In the genomic region with DNA sequence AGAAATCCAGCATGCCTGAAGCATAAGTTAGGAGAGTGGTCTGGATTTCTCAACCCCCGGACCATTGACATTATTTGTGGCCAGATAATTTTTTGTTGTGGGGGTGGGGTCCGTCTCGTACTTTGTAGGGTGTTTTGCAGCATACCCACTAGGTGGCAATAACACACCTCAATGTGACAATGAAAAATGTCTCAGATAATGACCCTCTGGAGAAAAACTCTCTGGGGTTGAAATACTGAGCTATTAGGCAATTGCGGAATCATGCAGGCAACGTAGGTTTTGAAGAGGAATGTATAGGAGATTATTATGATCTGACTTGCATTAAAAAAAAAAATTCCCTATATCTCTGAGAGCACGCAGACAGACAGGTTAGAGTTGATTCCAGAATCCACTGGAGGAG, we compare ENCODE assay signal across 8 cellular contexts. TPM values are rescaled to one million over a fixed set of nuclear protein-coding genes. Genes with fewer than 3 reads are reported as not detected.
DNase-seq lines count a peak whose midpoint lies in the region; ATAC-seq and TF ChIP-seq lines count a peak whose summit lies in the region.

No MANE protein-coding gene starts in this region.

- CTCF ChIA-PET in Caco-2 (lab: Charles Lee): interaction anchor here (0.6 to 3.2 kb wide), 10 partner anchors 21 to 1114 kb away, joined by 3 to 18 read pairs (median 5); a partner anchor contains a TSS

- H3K4me2 ChIP-seq in KMS-11: no peak overlapping the region

- 54 to 67% methylated on average over 2 to 6 of the region's 6 CpGs for WGBS in endodermal cell (ENCODE audit: insufficient coverage in 1 of 2, insufficient read length in 1 of 2), 2 experiments

- no peaks in the 10 kb centered on the region for H3K9me3 ChIP-seq in Caco-2
- H3K9me3 ChIP-seq in endodermal cell (ENCODE audit: control insufficient read depth, low read length): no peaks in the 10 kb centered on the region
- no peaks in the 10 kb centered on the region for H3K9me3 ChIP-seq in gastrocnemius medialis

- H3K4me1 ChIP-seq in Caco-2 (no peaks in the 10 kb centered on the region), KMS-11 (ENCODE audit: low read depth, poor library complexity, severe bottlenecking) (no peaks in the 10 kb centered on the region), endodermal cell (ENCODE audit: control insufficient read depth, insufficient read depth, low read length) (no peaks in the 10 kb centered on the region), gastrocnemius medialis (no peaks in the 10 kb centered on the region)

- DNase-seq in Caco-2 (peak in 1 of 2 experiments; percentile 55), endodermal cell (peak; percentile 53), gastrocnemius medialis (no peak), SW 1271 (lab: John Stamatoyannopoulos, UW) (no peak)
- DNase-seq in activated naive CD8-positive, alpha-beta T cell treated with anti-CD3 and anti-CD28 coated beads for 36 hours: no peak
- DNase-seq in activated CD4-positive, alpha-beta T cell treated with anti-CD3 and anti-CD28 coated beads, Interleukin-2, amount 50 U/mL, for 48 hours: no peak

- H3K9me3 Mint-ChIP-seq in Caco-2 (ENCODE audit: unreplicated experiment) (no peaks in the 10 kb centered on the region), endodermal cell (no peaks in the 10 kb centered on the region)
- H3K9me3 Mint-ChIP-seq in activated naive CD8-positive, alpha-beta T cell treated with anti-CD3 and anti-CD28 coated beads for 36 hours: no peaks in the 10 kb centered on the region

- H3K27me3 ChIP-seq in Caco-2 (replicated peaks; ENCODE audit: control insufficient read depth, insufficient read depth, low read length): no peaks in the 10 kb centered on the region
- no peaks in the 10 kb centered on the region for H3K27me3 ChIP-seq in KMS-11 (ENCODE audit: insufficient read depth, low read depth)
- H3K27me3 ChIP-seq in endodermal cell (ENCODE audit: control insufficient read depth, insufficient read depth, low read length, poor library complexity, severe bottlenecking): no peaks in the 10 kb centered on the region
- H3K27me3 ChIP-seq in gastrocnemius medialis: no peaks in the 10 kb centered on the region

- no peak overlapping the region for H3K9ac ChIP-seq in KMS-11
- no peak overlapping the region for H3K9ac ChIP-seq in endodermal cell (ENCODE audit: extremely low read depth, low read length, poor library complexity, severe bottlenecking)

- POLR2A ChIA-PET in Caco-2 (lab: Charles Lee): no interaction called here

- H4K20me1 ChIP-seq in KMS-11 (ENCODE audit: insufficient read depth): no peaks in the 10 kb centered on the region

- H3K4me1 Mint-ChIP-seq in Caco-2 (ENCODE audit: low read depth, unreplicated experiment): peaks cover 9% of the 10 kb centered on the region
- peaks cover 5% of the 10 kb centered on the region for H3K4me1 Mint-ChIP-seq in endodermal cell
- no peaks in the 10 kb centered on the region for H3K4me1 Mint-ChIP-seq in activated naive CD8-positive, alpha-beta T cell treated with anti-CD3 and anti-CD28 coated beads for 36 hours

- peak; percentile 55 to 64 for TF ChIP-seq CTCF in Caco-2 (IDR thresholded peaks at IDR 0.05; ENCODE audit: insufficient read depth in 1 of 2, low read depth in 1 of 2, low read length in 1 of 2, severe bottlenecking in 1 of 2, unreplicated experiment in 1 of 2)
- peak; percentile 82 for TF ChIP-seq CTCF in KMS-11 (conservative IDR thresholded peaks at IDR 0.05; ENCODE audit: low read depth, low read length)
- peak; percentile 79 for TF ChIP-seq CTCF in endodermal cell (conservative IDR thresholded peaks at IDR 0.05)
- no peak for TF ChIP-seq CTCF in gastrocnemius medialis (IDR thresholded peaks at IDR 0.05 in 4 of 5, conservative IDR thresholded peaks at IDR 0.05 in 1 of 5)

- peak; percentile 73 for ATAC-seq in GM19328 (IDR thresholded peaks at IDR 0.05; ENCODE audit: unreplicated experiment)
- no peak for ATAC-seq in gastrocnemius medialis

- no peak overlapping the region for H3K4me3 ChIP-seq in Caco-2 (ENCODE audit: low read depth, low read length)
- H3K4me3 ChIP-seq in KMS-11 (IDR thresholded peaks at IDR 0.05; ENCODE audit: insufficient read depth, low read depth, low read length): no peak overlapping the region
- H3K4me3 ChIP-seq in endodermal cell (ENCODE audit: low read length): no peak overlapping the region
- H3K4me3 ChIP-seq in gastrocnemius medialis: no peak overlapping the region

- intact Hi-C loops in Caco-2 (cut with micrococcal nuclease; ENCODE audit: unreplicated experiment): loop anchor here (1.0 kb wide), 1 partner anchor 22 kb away; no protein-coding TSS in a partner anchor
- intact Hi-C loops in gastrocnemius medialis (cut with DNase I; ENCODE audit: low total_unique reads): no loop called here

- no TSS peak for BruUV-seq in Caco-2 (replicated peaks; lab: Mats Ljungman, UMichigan)

- no peaks in the 10 kb centered on the region for H3K79me2 ChIP-seq in KMS-11 (ENCODE audit: insufficient read depth, low read depth)

- H3K36me3 Mint-ChIP-seq in Caco-2 (ENCODE audit: insufficient read depth, unreplicated experiment): no peaks in the 10 kb centered on the region
- H3K36me3 Mint-ChIP-seq in endodermal cell (ENCODE audit: low read depth): no peaks in the 10 kb centered on the region
- H3K36me3 Mint-ChIP-seq in activated naive CD8-positive, alpha-beta T cell treated with anti-CD3 and anti-CD28 coated beads for 36 hours: no peaks in the 10 kb centered on the region

- H2AFZ ChIP-seq in KMS-11 (ENCODE audit: low read depth): 0 out of 2 replicates have a peak overlapping the region, but pooled peaks have one; percentile 6

- H3K27me3 Mint-ChIP-seq in Caco-2 (ENCODE audit: insufficient read depth, unreplicated experiment) (peaks cover 5% of the 10 kb centered on the region), endodermal cell (ENCODE audit: insufficient read depth) (peaks cover 3% of the 10 kb centered on the region)
- H3K27me3 Mint-ChIP-seq in activated naive CD8-positive, alpha-beta T cell treated with anti-CD3 and anti-CD28 coated beads for 36 hours: peaks cover 26% of the 10 kb centered on the region

- H3K27ac ChIP-seq in KMS-11 (no peak overlapping the region), endodermal cell (ENCODE audit: low read depth, low read length) (no peak overlapping the region), gastrocnemius medialis (no peak overlapping the region)

- H3K27ac Mint-ChIP-seq in Caco-2 (ENCODE audit: unreplicated experiment) (no peak overlapping the region), endodermal cell (no peak overlapping the region)
- no peak overlapping the region for H3K27ac Mint-ChIP-seq in activated naive CD8-positive, alpha-beta T cell treated with anti-CD3 and anti-CD28 coated beads for 36 hours

- no peak for TF ChIP-seq POLR2A in gastrocnemius medialis (IDR thresholded peaks at IDR 0.05)

- in situ Hi-C loops in gastrocnemius medialis (cut with MboI; ENCODE audit: low sequenced_read_pairs in 4 of 4): no loop called here

- H3K36me3 ChIP-seq in Caco-2 (ENCODE audit: control insufficient read depth, insufficient read depth, low read length): no peaks in the 10 kb centered on the region
- no peaks in the 10 kb centered on the region for H3K36me3 ChIP-seq in KMS-11 (ENCODE audit: insufficient read depth)
- H3K36me3 ChIP-seq in endodermal cell (ENCODE audit: control insufficient read depth, insufficient read depth, low read length): no peaks in the 10 kb centered on the region
- no peaks in the 10 kb centered on the region for H3K36me3 ChIP-seq in gastrocnemius medialis

- H3K4me3 Mint-ChIP-seq in Caco-2 (ENCODE audit: unreplicated experiment) (no peak overlapping the region), endodermal cell (no peak overlapping the region)
- H3K4me3 Mint-ChIP-seq in activated naive CD8-positive, alpha-beta T cell treated with anti-CD3 and anti-CD28 coated beads for 36 hours: no peak overlapping the region

RNA-seq across cellular contexts. Expression of a gene that starts 25.3 kb away (rescaled TPM):
- total RNA-seq in Caco-2 (2022) (44.3 and 44.5 TPM in 2 replicates), endodermal cell (10 to 100 TPM; 24.9 to 27.3 TPM), gastrocnemius medialis (10 to 100 TPM; 13.1 to 27.4 (median 18.8) TPM)
- polyA plus RNA-seq in endodermal cell (2013, experiment 1 of 2): 16.4 TPM
- polyA plus RNA-seq in endodermal cell (2013, experiment 2 of 2): 15.0 TPM
- 10 to 100 TPM; 41.3 to 50.5 TPM for total RNA-seq in activated naive CD8-positive, alpha-beta T cell treated with anti-CD3 and anti-CD28 coated beads for 36 hours

Comparison
In these comparisons a context has a peak if more than half of its experiments do, and no peak if none do; other contexts are left out.
1. CTCF ChIP-seq: peak in Caco-2 (2 of 2), KMS-11 (single experiment) and endodermal cell (single experiment); none in gastrocnemius medialis (0 of 5).